Comparison of ENCODE assay signal across 1 cellular context in genomic region chr7:87219545-87220025, GRCh38.
A peak's percentile ranks its signal among the peaks of the same experiment; 100 is the strongest.
TF ChIP-seq lines count a peak whose summit lies in the region.

Gene TMEM243, minus strand, starts transcription at chr7:87219732. Its CDS starts 229 bp downstream, at chr7:87219503.

TF ChIP-seq in K562, 482 proteins besides CTCF, POLR2A, EP300 and RAD21 (continued from another document and continues in another):
- peak; percentile 88 to 98 for TF ChIP-seq RCOR1 (IDR thresholded peaks at IDR 0.05; ENCODE audit: borderline replicate concordance in 1 of 2, low read depth in 2 of 2, low read length in 2 of 2)
- TF ChIP-seq NRF1 (conservative IDR thresholded peaks at IDR 0.05 in 1 of 2, IDR thresholded peaks at IDR 0.05 in 1 of 2) = peak; percentile 79 to 81
- peak; percentile 86 for TF ChIP-seq L3MBTL2 (IDR thresholded peaks at IDR 0.05)
- 0 out of 2 replicates have a peak, but pooled peaks have one; percentile 41 for TF ChIP-seq FOXP4 (CRISPR knock-in tag; IDR thresholded peaks at IDR 0.05; ENCODE audit: borderline replicate concordance)
- TF ChIP-seq HMGN3 (IDR thresholded peaks at IDR 0.05; ENCODE audit: borderline replicate concordance, extremely low read depth, insufficient read length, low read depth, low read length) = peak; percentile 90
- no peak for TF ChIP-seq NONO (IDR thresholded peaks at IDR 0.05; ENCODE audit: low read depth in 2 of 2, low read length in 1 of 2)
- 0 out of 2 replicates have a peak, but pooled peaks have one; percentile 6 for TF ChIP-seq ATF6 (CRISPR knock-in tag; IDR thresholded peaks at IDR 0.05)
- TF ChIP-seq HDAC6 (IDR thresholded peaks at IDR 0.05; ENCODE audit: low read depth, low read length) = no peak
- TF ChIP-seq RBFOX2 (IDR thresholded peaks at IDR 0.05; ENCODE audit: low read depth, low read length) = peak; percentile 75
- peak in 1 of 2 experiments; percentile 40; a peak in 1 of 4 replicates for TF ChIP-seq FOXK2 (conservative IDR thresholded peaks at IDR 0.05 in 1 of 2, IDR thresholded peaks at IDR 0.05 in 1 of 2; ENCODE audit: low read depth in 2 of 2)
- TF ChIP-seq KDM4B (IDR thresholded peaks at IDR 0.05; ENCODE audit: borderline replicate concordance in 2 of 2, low read depth in 1 of 2) = 0 out of 4 replicates have a peak, but pooled peaks of 1 of the 2 experiments have one; percentile 19
- TF ChIP-seq NFXL1 (CRISPR knock-in tag; IDR thresholded peaks at IDR 0.05) = 0 out of 2 replicates have a peak, but pooled peaks have one; percentile 30
- TF ChIP-seq ELF2 (CRISPR knock-in tag; IDR thresholded peaks at IDR 0.05) = peak; percentile 71; the same call in 1 of the 2 replicates
- peak; percentile 68 for TF ChIP-seq HES1 (IDR thresholded peaks at IDR 0.05; ENCODE audit: low read depth)
- no peak for TF ChIP-seq DDX20 (tag; IDR thresholded peaks at IDR 0.05; ENCODE audit: low read depth)
- peak; percentile 79 for TF ChIP-seq POLR2G (IDR thresholded peaks at IDR 0.05; ENCODE audit: low read depth, low read length)
- TF ChIP-seq ZNF395 (CRISPR knock-in tag; IDR thresholded peaks at IDR 0.05) = no peak
- peak; percentile 18 for TF ChIP-seq ATF7 (IDR thresholded peaks at IDR 0.05)
- 0 out of 4 replicates have a peak, but pooled peaks of 1 of the 2 experiments have one; percentile 9 for TF ChIP-seq ZMIZ1 (IDR thresholded peaks at IDR 0.05; ENCODE audit: low read depth in 2 of 2, low read length in 2 of 2)
- peak; percentile 14; the same call in 1 of the 2 replicates for TF ChIP-seq HCFC1 (IDR thresholded peaks at IDR 0.05; ENCODE audit: low read depth, low read length)
- TF ChIP-seq MAX (CRISPR knock-in tag; IDR thresholded peaks at IDR 0.05) = peak; percentile 89
- TF ChIP-seq ZNF77 (CRISPR knock-in tag; IDR thresholded peaks at IDR 0.05) = no peak
- peak; percentile 17 for TF ChIP-seq TEAD4 (IDR thresholded peaks at IDR 0.05; ENCODE audit: low read length)
- no peak for TF ChIP-seq TEAD4 (CRISPR knock-in tag; IDR thresholded peaks at IDR 0.05; ENCODE audit: borderline replicate concordance)
- peak; percentile 63 for TF ChIP-seq RNF2 (IDR thresholded peaks at IDR 0.05)
- peak; percentile 54 to 89 for TF ChIP-seq E2F6 (IDR thresholded peaks at IDR 0.05; ENCODE audit: borderline replicate concordance in 1 of 2, extremely low read depth in 1 of 2, insufficient read depth in 1 of 2, insufficient read length in 1 of 2, low read depth in 1 of 2, low read length in 1 of 2, poor library complexity in 1 of 2, severe bottlenecking in 1 of 2)
- TF ChIP-seq YY1 (IDR thresholded peaks at IDR 0.05; ENCODE audit: borderline replicate concordance in 1 of 3, control insufficient read depth in 1 of 3, extremely low read depth in 1 of 3, insufficient read depth in 3 of 3, insufficient read length in 1 of 3, insufficient replicate concordance in 2 of 3, low read depth in 1 of 3, low read length in 2 of 3) = peak in 2 of 3 experiments; percentile 1 to 27
- TF ChIP-seq PRDM10 (IDR thresholded peaks at IDR 0.05; ENCODE audit: partially characterized antibody) = peak; percentile 46
- TF ChIP-seq SMARCE1 (IDR thresholded peaks at IDR 0.05) = no peak
- TF ChIP-seq PHF8 (IDR thresholded peaks at IDR 0.05; ENCODE audit: borderline replicate concordance, low read length) = peak; percentile 61
- TF ChIP-seq ELF4 (CRISPR knock-in tag; IDR thresholded peaks at IDR 0.05) = 0 out of 2 replicates have a peak, but pooled peaks have one; percentile 37
- no peak for TF ChIP-seq ZNF583 (CRISPR knock-in tag; IDR thresholded peaks at IDR 0.05)
- peak; percentile 86 for TF ChIP-seq CTBP1 (IDR thresholded peaks at IDR 0.05; ENCODE audit: borderline replicate concordance)
- peak; percentile 26 for TF ChIP-seq CTCFL (IDR thresholded peaks at IDR 0.05; ENCODE audit: borderline replicate concordance, insufficient read depth, low read depth, low read length, poor library complexity, severe bottlenecking)
- no peak for TF ChIP-seq SUPT5H (IDR thresholded peaks at IDR 0.05)
- TF ChIP-seq HDAC1 (IDR thresholded peaks at IDR 0.05) = peak in 1 of 2 experiments; percentile 82; a peak in 1 of 4 replicates
- peak; percentile 79 to 86 for TF ChIP-seq MNT (conservative IDR thresholded peaks at IDR 0.05)
- peak; percentile 99 for TF ChIP-seq SPI1 (IDR thresholded peaks at IDR 0.05; ENCODE audit: borderline replicate concordance, low read depth, low read length)
- TF ChIP-seq CBFA2T3 (IDR thresholded peaks at IDR 0.05) = peak; percentile 34; the same call in 1 of the 2 replicates
- TF ChIP-seq POLR2H (tag; IDR thresholded peaks at IDR 0.05; ENCODE audit: low read depth) = no peak
- TF ChIP-seq ZNF408 (CRISPR knock-in tag; IDR thresholded peaks at IDR 0.05; ENCODE audit: low read depth) = no peak
- TF ChIP-seq NFIX (CRISPR knock-in tag; IDR thresholded peaks at IDR 0.05; ENCODE audit: low read depth) = no peak
